13 cellular contexts compared by ENCODE assay signal in genomic region chr20:48687097-48687800, GRCh38.
A peak's percentile ranks its signal among the peaks of the same experiment; 100 is the strongest.
DNase-seq lines count a peak whose midpoint lies in the region; ATAC-seq lines count a peak whose summit lies in the region.
"Had no signal": no experiment of that assay in that cellular context is flagged by ENCODE, and none has a peak within 500 bp of the region (broad histone marks: within the 10 kb centered on the region; RNA-seq: fewer than 3 reads in every experiment).

No MANE protein-coding gene starts in this region.

- peaks cover 4% of the 10 kb centered on the region; the same call in 1 of the 2 replicates for H3K36me3 ChIP-seq in SJCRH30

- no peak overlapping the region for H3K4me3 ChIP-seq in SJCRH30

- H3K9me3 Mint-ChIP-seq in activated T-cell treated with anti-CD3 and anti-CD28 coated beads, Interleukin-2, amount 50 U/mL, for 24 hours, result no peaks in the 10 kb centered on the region
- no peaks in the 10 kb centered on the region for H3K9me3 Mint-ChIP-seq in effector memory CD8-positive, alpha-beta T cell
- H3K9me3 Mint-ChIP-seq in stimulated activated naive CD8-positive, alpha-beta T cell treated with anti-CD3 and anti-CD28 coated beads, Interleukin-15, amount 100 ng/mL, for 72 hours, result no peaks in the 10 kb centered on the region

- no peaks in the 10 kb centered on the region for H3K9me3 ChIP-seq in SJCRH30 (replicated peaks)

- H3K4me3 Mint-ChIP-seq in activated T-cell treated with anti-CD3 and anti-CD28 coated beads, Interleukin-2, amount 50 U/mL, for 24 hours, result no peak overlapping the region
- H3K4me3 Mint-ChIP-seq in effector memory CD8-positive, alpha-beta T cell, result no peak overlapping the region
- no peak overlapping the region for H3K4me3 Mint-ChIP-seq in stimulated activated naive CD8-positive, alpha-beta T cell treated with anti-CD3 and anti-CD28 coated beads, Interleukin-15, amount 100 ng/mL, for 72 hours

- H3K36me3 Mint-ChIP-seq in activated T-cell treated with anti-CD3 and anti-CD28 coated beads, Interleukin-2, amount 50 U/mL, for 24 hours (ENCODE audit: low read depth), result peaks cover 81% of the 10 kb centered on the region
- peaks cover 62% of the 10 kb centered on the region for H3K36me3 Mint-ChIP-seq in effector memory CD8-positive, alpha-beta T cell (ENCODE audit: insufficient read depth)

- no peak for ATAC-seq in effector memory CD8-positive, alpha-beta T cell (replicated peaks)
- ATAC-seq in stimulated activated naive CD8-positive, alpha-beta T cell treated with anti-CD3 and anti-CD28 coated beads, Interleukin-15, amount 100 ng/mL, for 72 hours, result no peak
- ATAC-seq in left colon, result no peak
- ATAC-seq in GM19035 (IDR thresholded peaks at IDR 0.05; ENCODE audit: unreplicated experiment), result no peak

- H3K4me1 Mint-ChIP-seq in activated T-cell treated with anti-CD3 and anti-CD28 coated beads, Interleukin-2, amount 50 U/mL, for 24 hours (ENCODE audit: low read depth), result peaks cover 3% of the 10 kb centered on the region
- H3K4me1 Mint-ChIP-seq in effector memory CD8-positive, alpha-beta T cell (ENCODE audit: low read depth in 2 of 2), result peaks cover 46 to 47% of the 10 kb centered on the region in 2 donors
- peaks cover 20% of the 10 kb centered on the region for H3K4me1 Mint-ChIP-seq in stimulated activated naive CD8-positive, alpha-beta T cell treated with anti-CD3 and anti-CD28 coated beads, Interleukin-15, amount 100 ng/mL, for 72 hours

- H3K4me1 ChIP-seq in SJCRH30, result peaks cover 51% of the 10 kb centered on the region

- no peaks in the 10 kb centered on the region for H3K27me3 Mint-ChIP-seq in activated T-cell treated with anti-CD3 and anti-CD28 coated beads, Interleukin-2, amount 50 U/mL, for 24 hours
- no peaks in the 10 kb centered on the region for H3K27me3 Mint-ChIP-seq in effector memory CD8-positive, alpha-beta T cell
- H3K27me3 Mint-ChIP-seq in stimulated activated naive CD8-positive, alpha-beta T cell treated with anti-CD3 and anti-CD28 coated beads, Interleukin-15, amount 100 ng/mL, for 72 hours, result no peaks in the 10 kb centered on the region

- no peaks in the 10 kb centered on the region for H3K27me3 ChIP-seq in SJCRH30

- no peak for DNase-seq in activated T-cell treated with anti-CD3 and anti-CD28 coated beads, Interleukin-2, amount 50 U/mL, for 24 hours
- no peak for DNase-seq in activated T-cell treated with anti-CD3 and anti-CD28 coated beads, Interleukin-2, amount 50 U/mL, for 48 hours
- DNase-seq in SJCRH30 (no peak), left colon (no peak), mucosa of gallbladder (ENCODE audit: low spot score) (no peak)
- DNase-seq in effector memory CD8-positive, alpha-beta T cell, result no peak
- no peak for DNase-seq in stimulated activated naive CD8-positive, alpha-beta T cell treated with anti-CD3 and anti-CD28 coated beads, Interleukin-15, amount 100 ng/mL, for 72 hours
- DNase-seq: activated CD8-positive, alpha-beta memory T cell treated with anti-CD3 and anti-CD28 coated beads, Interleukin-2, amount 50 U/mL, for 48 hours; HCEC 1CT; Karpas-422; NCI-H2081 had no signal

- H3K27ac Mint-ChIP-seq in activated T-cell treated with anti-CD3 and anti-CD28 coated beads, Interleukin-2, amount 50 U/mL, for 24 hours, result peak overlapping the region; percentile 70
- H3K27ac Mint-ChIP-seq in effector memory CD8-positive, alpha-beta T cell, result peak overlapping the region; percentile 59 to 76
- peak overlapping the region; percentile 7 to 22 for H3K27ac Mint-ChIP-seq in stimulated activated naive CD8-positive, alpha-beta T cell treated with anti-CD3 and anti-CD28 coated beads, Interleukin-15, amount 100 ng/mL, for 72 hours

- peak overlapping the region; percentile 62 for H3K27ac ChIP-seq in SJCRH30
- H3K27ac ChIP-seq: parathyroid adenoma had no signal

- intact Hi-C loops in left colon (cut with DNase I, micrococcal nuclease), result no loop called here

Comparison
In these comparisons a context has a peak if more than half of its experiments do, and no peak if none do; other contexts are left out.
1. H3K27ac Mint-ChIP-seq: peak in every context shown above with its lines; median percentile 70 in activated T-cell treated with anti-CD3 and anti-CD28 coated beads, Interleukin-2, amount 50 U/mL, for 24 hours; 68 in effector memory CD8-positive, alpha-beta T cell; 14 in stimulated activated naive CD8-positive, alpha-beta T cell treated with anti-CD3 and anti-CD28 coated beads, Interleukin-15, amount 100 ng/mL, for 72 hours.